In genomic region chr6:25637946-25638345, GRCh38 we compare ENCODE assay signal across 1 cellular context.
TF ChIP-seq lines count a peak whose summit lies in the region.

No MANE protein-coding gene starts in this region.

TF ChIP-seq in HepG2, 621 proteins besides CTCF, POLR2A, EP300 and RAD21 (continued from another document and continues in another):
- TF ChIP-seq PRDM10 (CRISPR knock-in tag; IDR thresholded peaks at IDR 0.05; ENCODE audit: low read depth) (peak; percentile 92), ATF2 (CRISPR knock-in tag; IDR thresholded peaks at IDR 0.05) (no peak), ZNF768 (CRISPR knock-in tag; IDR thresholded peaks at IDR 0.05) (no peak), POLR2G (IDR thresholded peaks at IDR 0.05; ENCODE audit: low read depth, low read length) (no peak), PITX1 (CRISPR knock-in tag; IDR thresholded peaks at IDR 0.05) (no peak), NFRKB (IDR thresholded peaks at IDR 0.05) (no peak), U2AF2 (IDR thresholded peaks at IDR 0.05; ENCODE audit: low read depth, low read length) (no peak), TEAD2 (CRISPR knock-in tag; IDR thresholded peaks at IDR 0.05) (no peak), ZFP82 (CRISPR knock-in tag; IDR thresholded peaks at IDR 0.05; ENCODE audit: borderline replicate concordance) (no peak), LBX2 (CRISPR knock-in tag; IDR thresholded peaks at IDR 0.05; ENCODE audit: borderline replicate concordance) (no peak), POLR2AphosphoS5 (IDR thresholded peaks at IDR 0.05; ENCODE audit: low read depth, low read length) (no peak), CEBPB (IDR thresholded peaks at IDR 0.05; ENCODE audit: borderline replicate concordance, low read depth, low read length) (no peak), MXD3 (CRISPR knock-in tag; IDR thresholded peaks at IDR 0.05) (peak; percentile 65; the same call in 1 of the 2 replicates), SMARCE1 (IDR thresholded peaks at IDR 0.05; ENCODE audit: borderline replicate concordance) (no peak), BCL6 (CRISPR knock-in tag; IDR thresholded peaks at IDR 0.05) (0 out of 2 replicates have a peak, but pooled peaks have one; percentile 22), SIX1 (CRISPR knock-in tag; IDR thresholded peaks at IDR 0.05; ENCODE audit: borderline replicate concordance) (no peak), E2F1 (CRISPR knock-in tag; IDR thresholded peaks at IDR 0.05) (no peak), ZNF816 (CRISPR knock-in tag; IDR thresholded peaks at IDR 0.05; ENCODE audit: borderline replicate concordance) (no peak), RAD51 (IDR thresholded peaks at IDR 0.05; ENCODE audit: borderline replicate concordance) (no peak), JUNB (CRISPR knock-in tag; IDR thresholded peaks at IDR 0.05; ENCODE audit: borderline replicate concordance) (no peak), KLF12 (CRISPR knock-in tag; IDR thresholded peaks at IDR 0.05; ENCODE audit: borderline replicate concordance) (no peak), SRSF9 (IDR thresholded peaks at IDR 0.05; ENCODE audit: borderline replicate concordance, insufficient read depth, low read depth, low read length, poor library complexity, severe bottlenecking) (no peak), ZNF318 (CRISPR knock-in tag; IDR thresholded peaks at IDR 0.05) (no peak), SAFB2 (CRISPR knock-in tag; IDR thresholded peaks at IDR 0.05; ENCODE audit: borderline replicate concordance, low read depth) (no peak), ZNF660 (CRISPR knock-in tag; IDR thresholded peaks at IDR 0.05; ENCODE audit: borderline replicate concordance, low read depth) (no peak)
- TF ChIP-seq, protein P1, sequence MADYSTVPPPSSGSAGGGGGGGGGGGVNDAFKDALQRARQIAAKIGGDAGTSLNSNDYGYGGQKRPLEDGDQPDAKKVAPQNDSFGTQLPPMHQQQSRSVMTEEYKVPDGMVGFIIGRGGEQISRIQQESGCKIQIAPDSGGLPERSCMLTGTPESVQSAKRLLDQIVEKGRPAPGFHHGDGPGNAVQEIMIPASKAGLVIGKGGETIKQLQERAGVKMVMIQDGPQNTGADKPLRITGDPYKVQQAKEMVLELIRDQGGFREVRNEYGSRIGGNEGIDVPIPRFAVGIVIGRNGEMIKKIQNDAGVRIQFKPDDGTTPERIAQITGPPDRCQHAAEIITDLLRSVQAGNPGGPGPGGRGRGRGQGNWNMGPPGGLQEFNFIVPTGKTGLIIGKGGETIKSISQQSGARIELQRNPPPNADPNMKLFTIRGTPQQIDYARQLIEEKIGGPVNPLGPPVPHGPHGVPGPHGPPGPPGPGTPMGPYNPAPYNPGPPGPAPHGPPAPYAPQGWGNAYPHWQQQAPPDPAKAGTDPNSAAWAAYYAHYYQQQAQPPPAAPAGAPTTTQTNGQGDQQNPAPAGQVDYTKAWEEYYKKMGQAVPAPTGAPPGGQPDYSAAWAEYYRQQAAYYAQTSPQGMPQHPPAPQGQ (CRISPR knock-in tag; IDR thresholded peaks at IDR 0.05; ENCODE audit: borderline replicate concordance) = no peak; the same call in 1 of the 2 replicates
- TF ChIP-seq, protein P2, sequence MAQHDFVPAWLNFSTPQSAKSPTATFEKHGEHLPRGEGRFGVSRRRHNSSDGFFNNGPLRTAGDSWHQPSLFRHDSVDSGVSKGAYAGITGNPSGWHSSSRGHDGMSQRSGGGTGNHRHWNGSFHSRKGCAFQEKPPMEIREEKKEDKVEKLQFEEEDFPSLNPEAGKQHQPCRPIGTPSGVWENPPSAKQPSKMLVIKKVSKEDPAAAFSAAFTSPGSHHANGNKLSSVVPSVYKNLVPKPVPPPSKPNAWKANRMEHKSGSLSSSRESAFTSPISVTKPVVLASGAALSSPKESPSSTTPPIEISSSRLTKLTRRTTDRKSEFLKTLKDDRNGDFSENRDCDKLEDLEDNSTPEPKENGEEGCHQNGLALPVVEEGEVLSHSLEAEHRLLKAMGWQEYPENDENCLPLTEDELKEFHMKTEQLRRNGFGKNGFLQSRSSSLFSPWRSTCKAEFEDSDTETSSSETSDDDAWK (CRISPR knock-in tag; IDR thresholded peaks at IDR 0.05) = no peak
- TF ChIP-seq, protein P3, sequence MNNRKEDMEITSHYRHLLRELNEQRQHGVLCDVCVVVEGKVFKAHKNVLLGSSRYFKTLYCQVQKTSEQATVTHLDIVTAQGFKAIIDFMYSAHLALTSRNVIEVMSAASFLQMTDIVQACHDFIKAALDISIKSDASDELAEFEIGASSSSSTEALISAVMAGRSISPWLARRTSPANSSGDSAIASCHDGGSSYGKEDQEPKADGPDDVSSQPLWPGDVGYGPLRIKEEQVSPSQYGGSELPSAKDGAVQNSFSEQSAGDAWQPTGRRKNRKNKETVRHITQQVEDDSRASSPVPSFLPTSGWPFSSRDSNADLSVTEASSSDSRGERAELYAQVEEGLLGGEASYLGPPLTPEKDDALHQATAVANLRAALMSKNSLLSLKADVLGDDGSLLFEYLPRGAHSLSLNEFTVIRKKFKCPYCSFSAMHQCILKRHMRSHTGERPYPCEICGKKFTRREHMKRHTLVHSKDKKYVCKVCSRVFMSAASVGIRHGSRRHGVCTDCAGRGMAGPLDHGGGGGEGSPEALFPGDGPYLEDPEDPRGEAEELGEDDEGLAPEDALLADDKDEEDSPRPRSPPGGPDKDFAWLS (CRISPR knock-in tag; IDR thresholded peaks at IDR 0.05; ENCODE audit: borderline replicate concordance) = no peak
- TF ChIP-seq, protein P4, sequence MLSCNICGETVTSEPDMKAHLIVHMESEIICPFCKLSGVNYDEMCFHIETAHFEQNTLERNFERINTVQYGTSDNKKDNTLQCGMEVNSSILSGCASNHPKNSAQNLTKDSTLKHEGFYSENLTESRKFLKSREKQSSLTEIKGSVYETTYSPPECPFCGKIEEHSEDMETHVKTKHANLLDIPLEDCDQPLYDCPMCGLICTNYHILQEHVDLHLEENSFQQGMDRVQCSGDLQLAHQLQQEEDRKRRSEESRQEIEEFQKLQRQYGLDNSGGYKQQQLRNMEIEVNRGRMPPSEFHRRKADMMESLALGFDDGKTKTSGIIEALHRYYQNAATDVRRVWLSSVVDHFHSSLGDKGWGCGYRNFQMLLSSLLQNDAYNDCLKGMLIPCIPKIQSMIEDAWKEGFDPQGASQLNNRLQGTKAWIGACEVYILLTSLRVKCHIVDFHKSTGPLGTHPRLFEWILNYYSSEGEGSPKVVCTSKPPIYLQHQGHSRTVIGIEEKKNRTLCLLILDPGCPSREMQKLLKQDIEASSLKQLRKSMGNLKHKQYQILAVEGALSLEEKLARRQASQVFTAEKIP (CRISPR knock-in tag; IDR thresholded peaks at IDR 0.05; ENCODE audit: borderline replicate concordance) = no peak
- TF ChIP-seq, protein P5, sequence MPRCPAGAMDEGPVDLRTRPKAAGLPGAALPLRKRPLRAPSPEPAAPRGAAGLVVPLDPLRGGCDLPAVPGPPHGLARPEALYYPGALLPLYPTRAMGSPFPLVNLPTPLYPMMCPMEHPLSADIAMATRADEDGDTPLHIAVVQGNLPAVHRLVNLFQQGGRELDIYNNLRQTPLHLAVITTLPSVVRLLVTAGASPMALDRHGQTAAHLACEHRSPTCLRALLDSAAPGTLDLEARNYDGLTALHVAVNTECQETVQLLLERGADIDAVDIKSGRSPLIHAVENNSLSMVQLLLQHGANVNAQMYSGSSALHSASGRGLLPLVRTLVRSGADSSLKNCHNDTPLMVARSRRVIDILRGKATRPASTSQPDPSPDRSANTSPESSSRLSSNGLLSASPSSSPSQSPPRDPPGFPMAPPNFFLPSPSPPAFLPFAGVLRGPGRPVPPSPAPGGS (CRISPR knock-in tag; IDR thresholded peaks at IDR 0.05) = no peak
